1 cellular context compared by ENCODE assay signal in genomic region chr5:172832383-172833315, GRCh38.
TF ChIP-seq lines count a peak whose summit lies in the region.

No MANE protein-coding gene starts in this region.

TF ChIP-seq in K562, 482 proteins besides CTCF, POLR2A, EP300 and RAD21:
- TF ChIP-seq ZBED1 (IDR thresholded peaks at IDR 0.05) (no peak), ZNF24 (IDR thresholded peaks at IDR 0.05) (peak; percentile 92)
TF ChIP-seq in K562: peak in this region for 1.
